In the genomic region with DNA sequence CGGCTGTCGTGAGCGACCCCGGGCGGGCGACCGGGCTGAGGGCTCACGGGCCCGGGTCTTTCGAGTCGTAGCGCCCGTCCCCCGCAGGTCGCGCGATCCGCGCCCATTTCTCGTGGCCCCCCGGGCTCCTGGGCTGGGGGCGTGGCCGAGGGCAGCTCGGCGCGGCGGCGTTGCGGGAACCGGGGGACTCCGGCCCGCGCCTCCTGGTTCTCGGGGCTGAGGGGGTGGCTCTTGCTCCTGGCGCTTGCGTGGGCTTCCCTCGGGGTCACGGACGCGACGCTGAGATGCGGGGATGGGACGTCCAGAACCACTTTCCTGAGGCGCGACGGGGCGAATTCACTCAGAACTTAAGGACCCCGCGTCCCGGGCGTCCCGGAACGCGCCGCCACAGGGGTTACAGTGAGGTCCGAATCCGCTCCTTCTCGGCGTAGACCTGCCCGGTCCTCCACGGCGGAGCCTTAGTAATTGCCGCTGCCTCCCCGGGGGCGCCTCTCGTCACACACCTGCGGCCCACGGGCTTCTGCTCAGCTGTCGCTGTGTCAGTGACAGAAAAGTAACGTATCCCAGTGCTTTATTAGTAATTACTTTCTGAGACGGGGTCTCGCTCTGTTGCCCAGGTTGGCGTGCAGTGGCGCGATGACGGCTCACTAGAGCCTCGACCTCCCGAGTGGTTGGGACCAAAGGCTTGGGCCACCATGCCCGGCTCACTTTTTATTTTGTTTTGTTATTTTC, we compare ENCODE assay signal across 1 cellular context.
TF ChIP-seq lines count a peak whose summit lies in the region.

No MANE protein-coding gene starts in this region.

TF ChIP-seq in K562, 482 proteins besides CTCF, POLR2A, EP300 and RAD21 (continues in another document):
- TF ChIP-seq ZFX (CRISPR knock-in tag; IDR thresholded peaks at IDR 0.05) (peak; percentile 53; the same call in 1 of the 2 replicates), SAFB (IDR thresholded peaks at IDR 0.05; ENCODE audit: borderline replicate concordance, low read depth, low read length) (peak; percentile 50; the same call in 1 of the 2 replicates), TAF7 (tag; IDR thresholded peaks at IDR 0.05) (no peak), MYC (IDR thresholded peaks at IDR 0.05; ENCODE audit: low read depth, low read length) (no peak), MYC (CRISPR knock-in tag; IDR thresholded peaks at IDR 0.05; ENCODE audit: borderline replicate concordance, low read depth) (0 out of 2 replicates have a peak, but pooled peaks have one; percentile 23), RAD51 (IDR thresholded peaks at IDR 0.05; ENCODE audit: borderline replicate concordance, low read depth) (no peak), CBX5 (IDR thresholded peaks at IDR 0.05; ENCODE audit: borderline replicate concordance, low read depth) (no peak), ZFPM2 (CRISPR knock-in tag; IDR thresholded peaks at IDR 0.05) (no peak), FOXK1 (CRISPR knock-in tag; IDR thresholded peaks at IDR 0.05; ENCODE audit: borderline replicate concordance) (0 out of 2 replicates have a peak, but pooled peaks have one; percentile 53), TRIM28 (IDR thresholded peaks at IDR 0.05) (no peak), SAFB2 (IDR thresholded peaks at IDR 0.05; ENCODE audit: borderline replicate concordance, low read depth, low read length, severe bottlenecking) (no peak), KLF10 (CRISPR knock-in tag; IDR thresholded peaks at IDR 0.05) (no peak), SMARCC2 (IDR thresholded peaks at IDR 0.05; ENCODE audit: low read depth) (no peak; the same call in 1 of the 2 replicates), EGR1 (conservative IDR thresholded peaks at IDR 0.05) (peak; percentile 47; the same call in 1 of the 2 replicates), POLR2G (IDR thresholded peaks at IDR 0.05; ENCODE audit: low read depth, low read length) (peak; percentile 72), L3MBTL2 (IDR thresholded peaks at IDR 0.05) (0 out of 2 replicates have a peak, but pooled peaks have one; percentile 15), ATF1 (CRISPR knock-in tag; IDR thresholded peaks at IDR 0.05) (no peak), ATF1 (tag; IDR thresholded peaks at IDR 0.05) (peak; percentile 15; the same call in 1 of the 2 replicates), CREB1 (IDR thresholded peaks at IDR 0.05) (peak; percentile 37; the same call in 1 of the 2 replicates), CREB1 (CRISPR knock-in tag; IDR thresholded peaks at IDR 0.05) (no peak), ETV6 (IDR thresholded peaks at IDR 0.05; ENCODE audit: borderline replicate concordance in 1 of 2, low read depth in 2 of 2, low read length in 1 of 2) (no peak), ETV6 (CRISPR knock-in tag; IDR thresholded peaks at IDR 0.05; ENCODE audit: borderline replicate concordance) (0 out of 2 replicates have a peak, but pooled peaks have one; percentile 27), CHD1 (IDR thresholded peaks at IDR 0.05; ENCODE audit: low read length) (peak; percentile 86), NFYB (IDR thresholded peaks at IDR 0.05; ENCODE audit: extremely low read depth, insufficient read length) (no peak), MEF2D (tag; conservative IDR thresholded peaks at IDR 0.05; ENCODE audit: low read depth) (no peak), CREM (IDR thresholded peaks at IDR 0.05; ENCODE audit: low read depth) (peak; percentile 51), BRCA1 (IDR thresholded peaks at IDR 0.05) (no peak), BRCA1 (CRISPR knock-in tag; IDR thresholded peaks at IDR 0.05) (0 out of 2 replicates have a peak, but pooled peaks have one; percentile 58), NR2C2 (CRISPR knock-in tag; IDR thresholded peaks at IDR 0.05) (no peak), NR2C2 (tag; IDR thresholded peaks at IDR 0.05) (peak; percentile 6; the same call in 1 of the 2 replicates), TGIF2 (CRISPR knock-in tag; IDR thresholded peaks at IDR 0.05) (peak; percentile 51; the same call in 1 of the 2 replicates), ZBTB7A (IDR thresholded peaks at IDR 0.05; ENCODE audit: borderline replicate concordance, control insufficient read depth, low read depth, low read length) (peak; percentile 66; the same call in 1 of the 2 replicates), MTA2 (IDR thresholded peaks at IDR 0.05; ENCODE audit: low read depth) (no peak), PRMT5 (CRISPR knock-in tag; IDR thresholded peaks at IDR 0.05) (0 out of 2 replicates have a peak, but pooled peaks have one; percentile 16), RB1 (IDR thresholded peaks at IDR 0.05; ENCODE audit: low read depth) (no peak), ZNF830 (CRISPR knock-in tag; IDR thresholded peaks at IDR 0.05) (no peak)
- TF ChIP-seq, protein P1, sequence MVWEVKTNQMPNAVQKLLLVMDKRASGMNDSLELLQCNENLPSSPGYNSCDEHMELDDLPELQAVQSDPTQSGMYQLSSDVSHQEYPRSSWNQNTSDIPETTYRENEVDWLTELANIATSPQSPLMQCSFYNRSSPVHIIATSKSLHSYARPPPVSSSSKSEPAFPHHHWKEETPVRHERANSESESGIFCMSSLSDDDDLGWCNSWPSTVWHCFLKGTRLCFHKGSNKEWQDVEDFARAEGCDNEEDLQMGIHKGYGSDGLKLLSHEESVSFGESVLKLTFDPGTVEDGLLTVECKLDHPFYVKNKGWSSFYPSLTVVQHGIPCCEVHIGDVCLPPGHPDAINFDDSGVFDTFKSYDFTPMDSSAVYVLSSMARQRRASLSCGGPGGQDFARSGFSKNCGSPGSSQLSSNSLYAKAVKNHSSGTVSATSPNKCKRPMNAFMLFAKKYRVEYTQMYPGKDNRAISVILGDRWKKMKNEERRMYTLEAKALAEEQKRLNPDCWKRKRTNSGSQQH (CRISPR knock-in tag; IDR thresholded peaks at IDR 0.05) = no peak
- TF ChIP-seq, protein P2, sequence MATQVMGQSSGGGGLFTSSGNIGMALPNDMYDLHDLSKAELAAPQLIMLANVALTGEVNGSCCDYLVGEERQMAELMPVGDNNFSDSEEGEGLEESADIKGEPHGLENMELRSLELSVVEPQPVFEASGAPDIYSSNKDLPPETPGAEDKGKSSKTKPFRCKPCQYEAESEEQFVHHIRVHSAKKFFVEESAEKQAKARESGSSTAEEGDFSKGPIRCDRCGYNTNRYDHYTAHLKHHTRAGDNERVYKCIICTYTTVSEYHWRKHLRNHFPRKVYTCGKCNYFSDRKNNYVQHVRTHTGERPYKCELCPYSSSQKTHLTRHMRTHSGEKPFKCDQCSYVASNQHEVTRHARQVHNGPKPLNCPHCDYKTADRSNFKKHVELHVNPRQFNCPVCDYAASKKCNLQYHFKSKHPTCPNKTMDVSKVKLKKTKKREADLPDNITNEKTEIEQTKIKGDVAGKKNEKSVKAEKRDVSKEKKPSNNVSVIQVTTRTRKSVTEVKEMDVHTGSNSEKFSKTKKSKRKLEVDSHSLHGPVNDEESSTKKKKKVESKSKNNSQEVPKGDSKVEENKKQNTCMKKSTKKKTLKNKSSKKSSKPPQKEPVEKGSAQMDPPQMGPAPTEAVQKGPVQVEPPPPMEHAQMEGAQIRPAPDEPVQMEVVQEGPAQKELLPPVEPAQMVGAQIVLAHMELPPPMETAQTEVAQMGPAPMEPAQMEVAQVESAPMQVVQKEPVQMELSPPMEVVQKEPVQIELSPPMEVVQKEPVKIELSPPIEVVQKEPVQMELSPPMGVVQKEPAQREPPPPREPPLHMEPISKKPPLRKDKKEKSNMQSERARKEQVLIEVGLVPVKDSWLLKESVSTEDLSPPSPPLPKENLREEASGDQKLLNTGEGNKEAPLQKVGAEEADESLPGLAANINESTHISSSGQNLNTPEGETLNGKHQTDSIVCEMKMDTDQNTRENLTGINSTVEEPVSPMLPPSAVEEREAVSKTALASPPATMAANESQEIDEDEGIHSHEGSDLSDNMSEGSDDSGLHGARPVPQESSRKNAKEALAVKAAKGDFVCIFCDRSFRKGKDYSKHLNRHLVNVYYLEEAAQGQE (CRISPR knock-in tag; IDR thresholded peaks at IDR 0.05; ENCODE audit: low read depth) = no peak; the same call in 1 of the 2 replicates
- TF ChIP-seq, protein P3, sequence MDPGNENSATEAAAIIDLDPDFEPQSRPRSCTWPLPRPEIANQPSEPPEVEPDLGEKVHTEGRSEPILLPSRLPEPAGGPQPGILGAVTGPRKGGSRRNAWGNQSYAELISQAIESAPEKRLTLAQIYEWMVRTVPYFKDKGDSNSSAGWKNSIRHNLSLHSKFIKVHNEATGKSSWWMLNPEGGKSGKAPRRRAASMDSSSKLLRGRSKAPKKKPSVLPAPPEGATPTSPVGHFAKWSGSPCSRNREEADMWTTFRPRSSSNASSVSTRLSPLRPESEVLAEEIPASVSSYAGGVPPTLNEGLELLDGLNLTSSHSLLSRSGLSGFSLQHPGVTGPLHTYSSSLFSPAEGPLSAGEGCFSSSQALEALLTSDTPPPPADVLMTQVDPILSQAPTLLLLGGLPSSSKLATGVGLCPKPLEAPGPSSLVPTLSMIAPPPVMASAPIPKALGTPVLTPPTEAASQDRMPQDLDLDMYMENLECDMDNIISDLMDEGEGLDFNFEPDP (CRISPR knock-in tag; IDR thresholded peaks at IDR 0.05) = no peak
- TF ChIP-seq, protein P4, sequence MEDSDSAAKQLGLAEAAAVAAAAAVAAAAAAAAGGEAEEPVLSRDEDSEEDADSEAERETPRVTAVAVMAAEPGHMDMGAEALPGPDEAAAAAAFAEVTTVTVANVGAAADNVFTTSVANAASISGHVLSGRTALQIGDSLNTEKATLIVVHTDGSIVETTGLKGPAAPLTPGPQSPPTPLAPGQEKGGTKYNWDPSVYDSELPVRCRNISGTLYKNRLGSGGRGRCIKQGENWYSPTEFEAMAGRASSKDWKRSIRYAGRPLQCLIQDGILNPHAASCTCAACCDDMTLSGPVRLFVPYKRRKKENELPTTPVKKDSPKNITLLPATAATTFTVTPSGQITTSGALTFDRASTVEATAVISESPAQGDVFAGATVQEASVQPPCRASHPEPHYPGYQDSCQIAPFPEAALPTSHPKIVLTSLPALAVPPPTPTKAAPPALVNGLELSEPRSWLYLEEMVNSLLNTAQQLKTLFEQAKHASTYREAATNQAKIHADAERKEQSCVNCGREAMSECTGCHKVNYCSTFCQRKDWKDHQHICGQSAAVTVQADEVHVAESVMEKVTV (CRISPR knock-in tag; IDR thresholded peaks at IDR 0.05) = no peak
- TF ChIP-seq, protein P5, sequence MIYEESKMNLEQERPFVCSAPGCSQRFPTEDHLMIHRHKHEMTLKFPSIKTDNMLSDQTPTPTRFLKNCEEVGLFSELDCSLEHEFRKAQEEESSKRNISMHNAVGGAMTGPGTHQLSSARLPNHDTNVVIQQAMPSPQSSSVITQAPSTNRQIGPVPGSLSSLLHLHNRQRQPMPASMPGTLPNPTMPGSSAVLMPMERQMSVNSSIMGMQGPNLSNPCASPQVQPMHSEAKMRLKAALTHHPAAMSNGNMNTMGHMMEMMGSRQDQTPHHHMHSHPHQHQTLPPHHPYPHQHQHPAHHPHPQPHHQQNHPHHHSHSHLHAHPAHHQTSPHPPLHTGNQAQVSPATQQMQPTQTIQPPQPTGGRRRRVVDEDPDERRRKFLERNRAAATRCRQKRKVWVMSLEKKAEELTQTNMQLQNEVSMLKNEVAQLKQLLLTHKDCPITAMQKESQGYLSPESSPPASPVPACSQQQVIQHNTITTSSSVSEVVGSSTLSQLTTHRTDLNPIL (CRISPR knock-in tag; IDR thresholded peaks at IDR 0.05) = no peak
- TF ChIP-seq, protein P6, sequence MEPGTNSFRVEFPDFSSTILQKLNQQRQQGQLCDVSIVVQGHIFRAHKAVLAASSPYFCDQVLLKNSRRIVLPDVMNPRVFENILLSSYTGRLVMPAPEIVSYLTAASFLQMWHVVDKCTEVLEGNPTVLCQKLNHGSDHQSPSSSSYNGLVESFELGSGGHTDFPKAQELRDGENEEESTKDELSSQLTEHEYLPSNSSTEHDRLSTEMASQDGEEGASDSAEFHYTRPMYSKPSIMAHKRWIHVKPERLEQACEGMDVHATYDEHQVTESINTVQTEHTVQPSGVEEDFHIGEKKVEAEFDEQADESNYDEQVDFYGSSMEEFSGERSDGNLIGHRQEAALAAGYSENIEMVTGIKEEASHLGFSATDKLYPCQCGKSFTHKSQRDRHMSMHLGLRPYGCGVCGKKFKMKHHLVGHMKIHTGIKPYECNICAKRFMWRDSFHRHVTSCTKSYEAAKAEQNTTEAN (CRISPR knock-in tag; IDR thresholded peaks at IDR 0.05) = 0 out of 2 replicates have a peak, but pooled peaks have one; percentile 41
